Comparison of ENCODE assay signal across 14 cellular contexts in genomic region chr2:19649785-19650380, GRCh38.
DNase-seq lines count a peak whose midpoint lies in the region; ATAC-seq and TF ChIP-seq lines count a peak whose summit lies in the region.
"Had no signal": no experiment of that assay in that cellular context is flagged by ENCODE, and none has a peak within 500 bp of the region (broad histone marks: within the 10 kb centered on the region; RNA-seq: fewer than 3 reads in every experiment).

No MANE protein-coding gene starts in this region.

- H3K4me3 ChIP-seq in PC-3 (ENCODE audit: low read length) (no peak overlapping the region), epithelial cell of proximal tubule (ENCODE audit: low read depth, low read length) (no peak overlapping the region), mucosa of descending colon (no peak overlapping the region)
- H3K4me3 ChIP-seq: esophagus squamous epithelium had no signal

- POLR2A ChIA-PET in PC-3 (lab: Charles Lee; ENCODE audit: unreplicated experiment): no interaction called here

- H4K20me1 ChIP-seq in PC-3 (ENCODE audit: low read length): no peaks in the 10 kb centered on the region

- H3K79me2 ChIP-seq in PC-3 (ENCODE audit: low read length): no peaks in the 10 kb centered on the region

- H3K36me3 ChIP-seq in PC-3 (ENCODE audit: low read depth, low read length) (no peaks in the 10 kb centered on the region), mucosa of descending colon (ENCODE audit: low read depth) (no peaks in the 10 kb centered on the region)
- H3K36me3 ChIP-seq: esophagus squamous epithelium had no signal

- H3K4me2 ChIP-seq in PC-3 (ENCODE audit: low read length): peak overlapping the region; percentile 45

- no peaks in the 10 kb centered on the region for H3K9me2 ChIP-seq in PC-3 (replicated peaks; ENCODE audit: low read length)

- no peak for TF ChIP-seq CTCF in AG09319 (IDR thresholded peaks at IDR 0.05; ENCODE audit: low read depth, low read length)
- no peak for TF ChIP-seq CTCF in PC-3 (conservative IDR thresholded peaks at IDR 0.05; ENCODE audit: low read depth, low read length)
- no peak for TF ChIP-seq CTCF in epithelial cell of proximal tubule (conservative IDR thresholded peaks at IDR 0.05; ENCODE audit: low read depth, low read length)
- no peak for TF ChIP-seq CTCF in mucosa of descending colon (IDR thresholded peaks at IDR 0.05)

- H3K27ac ChIP-seq in PC-3 (ENCODE audit: low read length): peak overlapping the region; percentile 36

- DNase-seq in AG09319 (ENCODE audit: extremely low read depth, low read depth): peak; percentile 87
- DNase-seq in PC-3: peak; percentile 96
- DNase-seq in epithelial cell of proximal tubule (ENCODE audit: low read depth): peak; percentile 99
- DNase-seq in mucosa of descending colon: no peak
- no peak for DNase-seq in NCI-H748 (lab: John Stamatoyannopoulos, UW; ENCODE audit: unreplicated experiment)
- DNase-seq in hypothalamus (lab: John Stamatoyannopoulos, UW): no peak
- DNase-seq: activated B cell treated with CpG ODN at 0.5 μM for 24 hours; activated naive CD4-positive, alpha-beta T cell; CD8-positive, alpha-beta T cell; esophagus squamous epithelium; NCI-H1105; stimulated activated naive CD8-positive, alpha-beta T cell treated with anti-CD3 and anti-CD28 coated beads, Interleukin-15, amount 100 ng/mL, for 72 hours had no signal

- intact Hi-C loops in PC-3 (cut with micrococcal nuclease): no loop called here
- intact Hi-C loops in mucosa of descending colon (cut with DNase I, micrococcal nuclease): no loop called here

- H3K27me3 ChIP-seq in PC-3 (ENCODE audit: low read length): no peaks in the 10 kb centered on the region
- H3K27me3 ChIP-seq: esophagus squamous epithelium had no signal

- H3K9me3 ChIP-seq in PC-3 (ENCODE audit: low read length): no peaks in the 10 kb centered on the region
- H3K9me3 ChIP-seq in mucosa of descending colon: no peaks in the 10 kb centered on the region
- H3K9me3 ChIP-seq: esophagus squamous epithelium had no signal

- peak; percentile 68 for ATAC-seq in PC-3
- peak; percentile 38 for ATAC-seq in mucosa of descending colon
- ATAC-seq in HG03565 (IDR thresholded peaks at IDR 0.05; ENCODE audit: unreplicated experiment): no peak
- no peak for ATAC-seq in HG03139 (IDR thresholded peaks at IDR 0.05; ENCODE audit: unreplicated experiment)
- ATAC-seq: CD8-positive, alpha-beta T cell; stimulated activated naive CD8-positive, alpha-beta T cell treated with anti-CD3 and anti-CD28 coated beads, Interleukin-15, amount 100 ng/mL, for 72 hours had no signal

- H3K9ac ChIP-seq in PC-3 (ENCODE audit: low read length): no peak overlapping the region

- no TSS peak for BruUV-seq in PC-3 (replicated peaks; lab: Mats Ljungman, UMichigan)

- H3K4me1 ChIP-seq in PC-3 (ENCODE audit: insufficient read depth, low read length) (peaks cover 24% of the 10 kb centered on the region), mucosa of descending colon (ENCODE audit: low read depth) (no peaks in the 10 kb centered on the region)

- no peaks in the 10 kb centered on the region for H3F3A ChIP-seq in PC-3 (ENCODE audit: low read length, unreplicated experiment)

- CTCF ChIA-PET in PC-3 (lab: Charles Lee): no interaction called here

- H2AFZ ChIP-seq in PC-3 (ENCODE audit: low read length): no peak overlapping the region

Comparison
In these comparisons a context has a peak if more than half of its experiments do, and no peak if none do; other contexts are left out.
1. DNase-seq: peak in AG09319 (single experiment), PC-3 (single experiment) and epithelial cell of proximal tubule (single experiment); none in mucosa of descending colon (0 of 3), NCI-H748 (single experiment) and hypothalamus (0 of 51).
2. ATAC-seq: peak in PC-3 (single experiment) and mucosa of descending colon (single experiment); none in HG03565 (single experiment) and HG03139 (single experiment).